ENCODE assay signal across 8 cellular contexts in the genomic region with DNA sequence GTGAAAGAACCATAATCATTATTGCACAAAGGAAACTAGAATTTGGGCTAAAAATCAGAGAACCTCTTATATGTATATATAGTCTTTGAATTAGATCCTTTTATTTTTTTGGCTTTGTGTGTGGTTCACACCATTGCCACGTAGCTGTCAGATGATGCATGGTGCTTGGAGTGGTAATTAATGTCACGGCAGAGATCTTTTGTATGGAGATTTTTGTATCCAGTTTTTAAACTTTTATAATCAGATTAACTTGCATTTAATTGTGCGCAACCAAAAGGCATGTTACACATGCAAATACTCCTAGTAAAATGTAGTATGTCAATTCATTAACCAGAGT. TPM values are rescaled to one million over a fixed set of nuclear protein-coding genes. Genes with fewer than 3 reads are reported as not detected.
DNase-seq lines count a peak whose midpoint lies in the region; ATAC-seq and TF ChIP-seq lines count a peak whose summit lies in the region.

No MANE protein-coding gene starts in this region.

- H3K4me1 ChIP-seq in SK-N-SH (ENCODE audit: control insufficient read depth in 1 of 2, insufficient read depth in 2 of 2, low read depth in 1 of 2, low read length in 1 of 2) (peaks cover 8 to 12% of the 10 kb centered on the region in 2 experiments; a peak in 3 of 4 replicates), SJCRH30 (peaks cover 6% of the 10 kb centered on the region; the same call in 1 of the 2 replicates), psoas muscle (peaks cover 10% of the 10 kb centered on the region)

- 36% methylated on average over 3 of the region's 3 CpGs for WGBS in SK-N-SH (ENCODE audit: low lambda C conversion rate)
- 20 to 26% (median 24%) methylated on average over 3 of the region's 3 CpGs for WGBS in psoas muscle, 3 donors

- CTCF ChIA-PET in SK-N-SH (lab: Yijun Ruan, JAX) = interaction anchor here (1.0 to 5.7 kb wide), 7 partner anchors 9 to 288 kb away, joined by 3 to 40 read pairs (median 15); no protein-coding TSS in a partner anchor

- no peaks in the 10 kb centered on the region for H4K20me1 ChIP-seq in SK-N-SH (ENCODE audit: insufficient read depth)

- TF ChIP-seq CTCF in SK-N-SH (IDR thresholded peaks at IDR 0.05) (no peak), fibroblast of pulmonary artery (IDR thresholded peaks at IDR 0.05; ENCODE audit: low read length, missing control alignments) (no peak), psoas muscle (IDR thresholded peaks at IDR 0.05) (no peak)

- intact Hi-C loops in psoas muscle (cut with DNase I) = no loop called here

- H3K27me3 ChIP-seq in SK-N-SH (ENCODE audit: insufficient read depth) (no peaks in the 10 kb centered on the region), SJCRH30 (no peaks in the 10 kb centered on the region), psoas muscle (ENCODE audit: insufficient read depth in 3 of 3, low read length in 2 of 3) (no peaks in the 10 kb centered on the region)

- peak overlapping the region; percentile 80 for H3K9ac ChIP-seq in SK-N-SH

- no peak for DNase-seq in SK-N-SH
- DNase-seq in SJCRH30 = no peak
- DNase-seq in fibroblast of pulmonary artery (ENCODE audit: low read depth) = no peak
- no peak for DNase-seq in psoas muscle
- no peak for DNase-seq in stimulated activated CD8-positive, alpha-beta memory T cell treated with anti-CD3 and anti-CD28 coated beads, Interleukin-4, amount 100 ng/mL, for 48 hours
- no peak for DNase-seq in stimulated activated CD4-positive, alpha-beta T cell treated with anti-CD3 and anti-CD28 coated beads, Interleukin-2, amount 100 ng/mL, for 24 hours
- DNase-seq in anterior cingulate cortex (lab: John Stamatoyannopoulos, UW) = no peak

- no peaks in the 10 kb centered on the region for H3K9me2 ChIP-seq in SK-N-SH

- H3K27ac ChIP-seq in SK-N-SH (ENCODE audit: low read depth in 2 of 2, low read length in 1 of 2) = 0 out of 4 replicates have a peak overlapping the region, but pooled peaks of 1 of the 2 experiments have one; percentile 70
- H3K27ac ChIP-seq in SJCRH30 = peak overlapping the region; percentile 70; the same call in 1 of the 2 replicates
- H3K27ac ChIP-seq in psoas muscle = no peak overlapping the region

- ATAC-seq in SK-N-SH treated with all-trans-retinoic acid at 6 μM for 48 hours = no peak
- ATAC-seq in psoas muscle = peak in 1 of 4 donors; percentile 8

- peak overlapping the region; percentile 89; the same call in 1 of the 2 replicates for H2AFZ ChIP-seq in SK-N-SH (ENCODE audit: low read depth)

- H3K36me3 ChIP-seq in SK-N-SH (replicated peaks in 1 of 2; ENCODE audit: control insufficient read depth in 1 of 2, insufficient read depth in 2 of 2, low read length in 1 of 2) (peaks cover 17 to 23% of the 10 kb centered on the region in 2 experiments), SJCRH30 (peaks cover 10% of the 10 kb centered on the region), psoas muscle (ENCODE audit: insufficient read depth in 1 of 2, low read depth in 1 of 2) (peaks cover 0 to 1% of the 10 kb centered on the region in 2 donors)

- H3K9me3 ChIP-seq in SK-N-SH (no peaks in the 10 kb centered on the region), SJCRH30 (replicated peaks) (no peaks in the 10 kb centered on the region), psoas muscle (no peaks in the 10 kb centered on the region)

- peaks cover 53% of the 10 kb centered on the region for H3K79me2 ChIP-seq in SK-N-SH (ENCODE audit: insufficient read depth)

- POLR2A ChIA-PET in SK-N-SH (lab: Yijun Ruan, JAX) = interaction anchor here (1.4 to 1.7 kb wide), 2 partner anchors 10 to 20 kb away, joined by 6 to 20 read pairs; a partner anchor contains a TSS

- TF ChIP-seq RAD21 in SK-N-SH (IDR thresholded peaks at IDR 0.05; ENCODE audit: low read length) = no peak

- peak overlapping the region; percentile 80 for H3K4me2 ChIP-seq in SK-N-SH

- H3K4me3 ChIP-seq in SK-N-SH (ENCODE audit: low read depth in 2 of 2, low read length in 1 of 2) (peak overlapping the region; percentile 84 to 92), SJCRH30 (peak overlapping the region; percentile 88), fibroblast of pulmonary artery (replicated peaks; ENCODE audit: low read depth, low read length) (peak overlapping the region; percentile 77), psoas muscle (peak overlapping the region; percentile 89)

- H3F3A ChIP-seq in SK-N-SH (replicated peaks; ENCODE audit: insufficient read depth) = peaks cover 31% of the 10 kb centered on the region

- TF ChIP-seq EP300 in SK-N-SH (IDR thresholded peaks at IDR 0.05; ENCODE audit: borderline replicate concordance in 1 of 2, low read depth in 1 of 2, low read length in 1 of 2) = no peak

TF ChIP-seq in SK-N-SH, 30 proteins besides CTCF, POLR2A, EP300 and RAD21:
- TF ChIP-seq MXI1 (IDR thresholded peaks at IDR 0.05; ENCODE audit: low read depth, low read length) (peak; percentile 72), TCF12 (IDR thresholded peaks at IDR 0.05) (no peak)

TF ChIP-seq in SK-N-SH treated with all-trans-retinoic acid at 6 μM for 48 hours, 23 proteins besides CTCF, POLR2A, EP300 and RAD21:
- TF ChIP-seq PPARA (CRISPR knock-in tag; IDR thresholded peaks at IDR 0.05; ENCODE audit: borderline replicate concordance) (no peak), OSR1 (CRISPR knock-in tag; IDR thresholded peaks at IDR 0.05) (no peak), RARB (CRISPR knock-in tag; IDR thresholded peaks at IDR 0.05) (no peak), ZNF8 (CRISPR knock-in tag; IDR thresholded peaks at IDR 0.05) (no peak), ZC3H10 (CRISPR knock-in tag; IDR thresholded peaks at IDR 0.05) (no peak), ISL1 (CRISPR knock-in tag; IDR thresholded peaks at IDR 0.05) (no peak), SNAI2 (CRISPR knock-in tag; IDR thresholded peaks at IDR 0.05) (no peak)
- TF ChIP-seq, protein P1, sequence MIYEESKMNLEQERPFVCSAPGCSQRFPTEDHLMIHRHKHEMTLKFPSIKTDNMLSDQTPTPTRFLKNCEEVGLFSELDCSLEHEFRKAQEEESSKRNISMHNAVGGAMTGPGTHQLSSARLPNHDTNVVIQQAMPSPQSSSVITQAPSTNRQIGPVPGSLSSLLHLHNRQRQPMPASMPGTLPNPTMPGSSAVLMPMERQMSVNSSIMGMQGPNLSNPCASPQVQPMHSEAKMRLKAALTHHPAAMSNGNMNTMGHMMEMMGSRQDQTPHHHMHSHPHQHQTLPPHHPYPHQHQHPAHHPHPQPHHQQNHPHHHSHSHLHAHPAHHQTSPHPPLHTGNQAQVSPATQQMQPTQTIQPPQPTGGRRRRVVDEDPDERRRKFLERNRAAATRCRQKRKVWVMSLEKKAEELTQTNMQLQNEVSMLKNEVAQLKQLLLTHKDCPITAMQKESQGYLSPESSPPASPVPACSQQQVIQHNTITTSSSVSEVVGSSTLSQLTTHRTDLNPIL (CRISPR knock-in tag; IDR thresholded peaks at IDR 0.05; ENCODE audit: low read depth) = no peak

RNA-seq across cellular contexts. Expression of a gene that starts 0.8 kb away (rescaled TPM):
- 14.8 and 18.3 TPM in 2 replicates for polyA plus RNA-seq in SK-N-SH (2012; rRNA removed)
- 21.0 and 22.0 TPM in 2 replicates for polyA plus RNA-seq in SK-N-SH (2012; cell fraction: cytosol; rRNA removed)
- polyA plus RNA-seq in SK-N-SH (2012; cell fraction: nucleus; rRNA removed) = 6.4 and 16.8 TPM in 2 replicates
- 37.4 and 48.7 TPM in 2 replicates for total RNA-seq in SJCRH30 (2014; rRNA removed; shearing (Covaris generic))
- total RNA-seq in psoas muscle = 10 to 100 TPM in 3 of 4 donors, 1 to 10 TPM in 1; 8.2 to 17.1 (median 13.2) TPM
- 10 to 100 TPM in 2 of 3 donors, 1 to 10 TPM in 1; 6.1 to 17.0 (median 12.9) TPM for polyA plus RNA-seq in psoas muscle

RNA-seq across cellular contexts. Expression of a gene that starts 19.1 kb away (rescaled TPM):
- 19.6 and 24.2 TPM in 2 replicates for polyA plus RNA-seq in SK-N-SH (2012; rRNA removed)
- 17.9 and 22.6 TPM in 2 replicates for polyA plus RNA-seq in SK-N-SH (2012; cell fraction: cytosol; rRNA removed)
- 16.1 and 16.2 TPM in 2 replicates for polyA plus RNA-seq in SK-N-SH (2012; cell fraction: nucleus; rRNA removed)
- 19.1 and 19.8 TPM in 2 replicates for total RNA-seq in SJCRH30 (2014; rRNA removed; shearing (Covaris generic))
- not detected for total RNA-seq in psoas muscle
- polyA plus RNA-seq in psoas muscle = under 1 TPM in 2 of 3 donors, not detected in 1; 0.21 to 0.66 TPM

RNA-seq across cellular contexts. Expression of a gene that starts 54.9 kb away (rescaled TPM):
- polyA plus RNA-seq in SK-N-SH (2012; rRNA removed) = 0.02 and 0.03 TPM in 2 replicates
- polyA plus RNA-seq in SK-N-SH (2012; cell fraction: cytosol; rRNA removed) = 0.01 TPM in 2 replicates
- polyA plus RNA-seq in SK-N-SH (2012; cell fraction: nucleus; rRNA removed) = not detected in 2 replicates
- not detected in 2 replicates for total RNA-seq in SJCRH30 (2014; rRNA removed; shearing (Covaris generic))
- not detected for total RNA-seq in psoas muscle
- not detected for polyA plus RNA-seq in psoas muscle

Comparison
In these comparisons a context has a peak if more than half of its experiments do, and no peak if none do; other contexts are left out.
1. RNA of a gene that starts 19.1 kb away (total RNA-seq): 19.1 to 19.8 TPM in SJCRH30; not detected in psoas muscle; every median in the first group is over 10 times any median in the second.
2. Peak in every context shown above with its lines, with median percentiles within 50 percentile points of each other: H3K4me3 ChIP-seq.